ENCODE assay signal across 8 cellular contexts in genomic region chr18:54119524-54120019, GRCh38.
DNase-seq lines count a peak whose midpoint lies in the region; ATAC-seq and TF ChIP-seq lines count a peak whose summit lies in the region.

No MANE protein-coding gene starts in this region.

- POLR2A ChIA-PET in CD8-positive, alpha-beta T cell (lab: Charles Lee), result no interaction called here
- POLR2A ChIA-PET in naive thymus-derived CD8-positive, alpha-beta T cell (lab: Charles Lee), result no interaction called here

- DNase-seq in CD8-positive, alpha-beta T cell, result no peak
- DNase-seq in NCI-H1417 treated with DMSO at 0.1 percent for 48 hours (lab: John Stamatoyannopoulos, UW) (peak; percentile 58), T-helper 17 cell (no peak)
- DNase-seq in naive thymus-derived CD8-positive, alpha-beta T cell, result peak in 3 of 10 donors; percentile 31 to 41 (median 37)
- no peak for DNase-seq in stimulated activated naive CD4-positive, alpha-beta T cell treated with Interleukin-2 at 50 U/mL for 16 hours (lab: John Stamatoyannopoulos, UW)

- H3K27me3 Mint-ChIP-seq in CD8-positive, alpha-beta T cell (ENCODE audit: low read depth), result peaks cover 8% of the 10 kb centered on the region
- H3K27me3 Mint-ChIP-seq in T-helper 17 cell, result peaks cover 11% of the 10 kb centered on the region
- H3K27me3 Mint-ChIP-seq in naive thymus-derived CD8-positive, alpha-beta T cell, result peaks cover 3 to 23% (median 7%) of the 10 kb centered on the region in 5 donors

- no peak overlapping the region for H3K27ac ChIP-seq in CD8-positive, alpha-beta T cell (ENCODE audit: low read depth, low read length)

- peak; percentile 78 for TF ChIP-seq CTCF in CD8-positive, alpha-beta T cell (IDR thresholded peaks at IDR 0.05)

- no peak overlapping the region for H3K4me3 ChIP-seq in CD8-positive, alpha-beta T cell (ENCODE audit: low read depth, low read length)

- no peak overlapping the region for H3K27ac Mint-ChIP-seq in CD8-positive, alpha-beta T cell
- H3K27ac Mint-ChIP-seq in T-helper 17 cell, result no peak overlapping the region
- no peak overlapping the region for H3K27ac Mint-ChIP-seq in naive thymus-derived CD8-positive, alpha-beta T cell

- peaks cover 3% of the 10 kb centered on the region for H3K4me1 Mint-ChIP-seq in CD8-positive, alpha-beta T cell (ENCODE audit: low read depth)
- peaks cover 3% of the 10 kb centered on the region for H3K4me1 Mint-ChIP-seq in T-helper 17 cell
- peaks cover 2 to 7% (median 2%) of the 10 kb centered on the region in 4 donors for H3K4me1 Mint-ChIP-seq in naive thymus-derived CD8-positive, alpha-beta T cell

- H3K9me3 ChIP-seq in CD8-positive, alpha-beta T cell (ENCODE audit: low read length), result no peaks in the 10 kb centered on the region
- no peaks in the 10 kb centered on the region for H3K9me3 ChIP-seq in T-helper 17 cell (ENCODE audit: control insufficient read depth, low read length, poor library complexity, severe bottlenecking)

- H3K4me3 Mint-ChIP-seq in CD8-positive, alpha-beta T cell, result peak overlapping the region; percentile 32
- H3K4me3 Mint-ChIP-seq in T-helper 17 cell, result peak overlapping the region; percentile 55
- H3K4me3 Mint-ChIP-seq in naive thymus-derived CD8-positive, alpha-beta T cell, result peak overlapping the region in 7 of 10 donors; percentile 11 to 78 (median 46)

- H3K36me3 Mint-ChIP-seq in CD8-positive, alpha-beta T cell, result no peaks in the 10 kb centered on the region
- no peaks in the 10 kb centered on the region for H3K36me3 Mint-ChIP-seq in T-helper 17 cell (ENCODE audit: low read depth)
- no peaks in the 10 kb centered on the region for H3K36me3 Mint-ChIP-seq in naive thymus-derived CD8-positive, alpha-beta T cell

- H3K36me3 ChIP-seq in CD8-positive, alpha-beta T cell (ENCODE audit: insufficient read depth, low read length), result no peaks in the 10 kb centered on the region

- H3K27me3 ChIP-seq in CD8-positive, alpha-beta T cell (ENCODE audit: insufficient read depth, low read length), result no peaks in the 10 kb centered on the region

- no peaks in the 10 kb centered on the region for H3K9me3 Mint-ChIP-seq in CD8-positive, alpha-beta T cell
- no peaks in the 10 kb centered on the region for H3K9me3 Mint-ChIP-seq in naive thymus-derived CD8-positive, alpha-beta T cell

- ATAC-seq in CD8-positive, alpha-beta T cell, result peak; percentile 34
- ATAC-seq in GM18519 (IDR thresholded peaks at IDR 0.05; ENCODE audit: low FRiP score, unreplicated experiment) (peak; percentile 93), HG02938 (IDR thresholded peaks at IDR 0.05; ENCODE audit: unreplicated experiment) (peak; percentile 95), T-helper 17 cell (peak; percentile 62), esophagus mucosa (peak; percentile 63)
- ATAC-seq in naive thymus-derived CD8-positive, alpha-beta T cell, result peak in 1 of 2 donors; percentile 44

- H3K4me1 ChIP-seq in CD8-positive, alpha-beta T cell (ENCODE audit: insufficient read depth, low read length), result no peaks in the 10 kb centered on the region

- CTCF ChIA-PET in CD8-positive, alpha-beta T cell (lab: Charles Lee), result interaction anchor here (0.6 to 2.0 kb wide), 9 partner anchors 8 to 552 kb away, joined by 3 to 9 read pairs (median 4); no protein-coding TSS in a partner anchor

- intact Hi-C loops in CD8-positive, alpha-beta T cell (cut with DNase I, micrococcal nuclease), result loop anchor here (1.0 to 2.0 kb wide), 3 partner anchors 211 to 551 kb away; no protein-coding TSS in a partner anchor
